In the genomic region with DNA sequence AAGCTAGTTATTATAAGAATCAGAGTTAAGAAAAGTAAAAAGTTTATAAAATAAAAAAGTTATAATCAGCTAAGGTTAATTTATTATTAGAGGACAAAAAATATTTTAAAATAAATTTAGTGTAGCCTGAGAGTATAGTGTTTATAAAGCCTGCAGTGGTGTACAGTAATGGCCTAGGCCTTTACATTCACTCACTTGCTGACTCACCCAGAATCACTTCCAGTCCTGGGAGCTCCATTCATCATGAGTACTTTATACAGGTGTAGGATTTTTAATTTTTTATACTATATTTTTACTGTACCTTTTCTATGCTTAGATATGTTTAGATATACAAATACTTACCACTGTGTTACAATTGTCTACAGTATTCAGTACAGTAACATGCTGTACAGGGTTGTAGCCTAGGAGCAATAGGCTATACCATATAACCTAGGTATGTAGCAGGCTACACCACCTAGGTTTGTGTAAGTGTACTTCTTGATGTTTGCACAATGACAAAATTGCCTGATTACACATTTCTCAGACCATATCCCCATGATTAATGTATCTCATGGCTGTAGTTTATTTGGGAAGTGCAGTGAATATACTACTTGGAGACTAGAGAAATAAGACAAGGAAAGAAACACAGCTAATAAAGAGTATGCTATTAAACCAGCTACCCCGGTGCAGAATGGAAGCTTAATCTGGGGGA, we compare ENCODE assay signal across 28 cellular contexts.
A peak's percentile ranks its signal among the peaks of the same experiment; 100 is the strongest.
DNase-seq lines count a peak whose midpoint lies in the region; ATAC-seq, FAIRE-seq and TF ChIP-seq lines count a peak whose summit lies in the region.
"Had no signal": no experiment of that assay in that cellular context is flagged by ENCODE, and none has a peak within 500 bp of the region (broad histone marks: within the 10 kb centered on the region; RNA-seq: fewer than 3 reads in every experiment).

No MANE protein-coding gene starts in this region.

- POLR2A ChIA-PET in A549 (lab: Yijun Ruan, JAX) = no interaction called here

- WGBS in A549 (ENCODE audit: missing lambda C conversion rate) = 79% methylated on average over 1 of the region's 1 CpG

- peaks cover 8% of the 10 kb centered on the region; the same call in 1 of the 3 replicates for H3K9me3 ChIP-seq in A549
- peaks cover 7% of the 10 kb centered on the region for H3K9me3 ChIP-seq in astrocyte (ENCODE audit: insufficient read depth, low read depth, low read length)
- H3K9me3 ChIP-seq: HAP-1, right atrium auricular region, SJSA1, upper lobe of right lung had no signal

- H3K27me3 Mint-ChIP-seq in astrocyte (ENCODE audit: low read depth, unreplicated experiment) = no peaks in the 10 kb centered on the region
- H3K27me3 Mint-ChIP-seq: central memory CD8-positive, alpha-beta T cell; dendritic cell treated with granulocyte-macrophage colony-stimulating factor and Interleukin-4, amounts not matched to agents 40 ng/mL and 50 ng/mL, for 4 days had no signal

- no peak for FAIRE-seq in A549 (lab: Jason Lieb, UNC)
- no peak for FAIRE-seq in astrocyte (lab: Jason Lieb, UNC)
- FAIRE-seq: A204.1, D721Med, GM12891 had no signal

- TF ChIP-seq CTCF in A549 (IDR thresholded peaks at IDR 0.05) (no peak), astrocyte (IDR thresholded peaks at IDR 0.05; ENCODE audit: insufficient read depth, low read depth, low read length) (no peak), foreskin keratinocyte (conservative IDR thresholded peaks at IDR 0.05) (no peak)

- CTCF ChIA-PET in A549 (lab: Yijun Ruan, JAX) = interaction anchor here (0.9 to 3.9 kb wide), 5 partner anchors 11 to 106 kb away, joined by 3 to 17 read pairs (median 4); no protein-coding TSS in a partner anchor

- H2AFZ ChIP-seq in astrocyte (ENCODE audit: low read depth, low read length) = no peak overlapping the region

- no peak overlapping the region for H3K9ac ChIP-seq in astrocyte (ENCODE audit: low read length)

- H3K4me1 ChIP-seq in A549 (peaks cover 35% of the 10 kb centered on the region), astrocyte (ENCODE audit: insufficient read depth, low read length) (peaks cover 42% of the 10 kb centered on the region), foreskin keratinocyte (peaks cover 49% of the 10 kb centered on the region)
- H3K4me1 ChIP-seq: HAP-1, right atrium auricular region, upper lobe of right lung had no signal

- ATAC-seq in A549 = no peak
- ATAC-seq in foreskin keratinocyte = peak; percentile 72
- ATAC-seq in HG03354 (IDR thresholded peaks at IDR 0.05; ENCODE audit: poor library complexity, severe bottlenecking, unreplicated experiment) = no peak
- ATAC-seq: activated T-cell treated with anti-CD3 and anti-CD28 coated beads, Interleukin-2, amount 50 U/mL, for 4 hours; upper lobe of right lung had no signal

- TF ChIP-seq POLR2A in A549 (IDR thresholded peaks at IDR 0.05; ENCODE audit: low read length) = no peak

- H3K79me2 ChIP-seq in astrocyte (ENCODE audit: insufficient read depth, low read length) = no peaks in the 10 kb centered on the region

- peaks cover 63% of the 10 kb centered on the region for H3K4me1 Mint-ChIP-seq in astrocyte (ENCODE audit: low read depth, unreplicated experiment)
- H3K4me1 Mint-ChIP-seq: B cell; CD4-positive, alpha-beta memory T cell; central memory CD8-positive, alpha-beta T cell had no signal

- H3K36me3 Mint-ChIP-seq in astrocyte (ENCODE audit: low read depth, unreplicated experiment) = peaks cover 1% of the 10 kb centered on the region
- H3K36me3 Mint-ChIP-seq: CD4-positive, alpha-beta memory T cell had no signal

- peak overlapping the region; percentile 97 for H3K27ac Mint-ChIP-seq in astrocyte (ENCODE audit: unreplicated experiment)
- H3K27ac Mint-ChIP-seq: B cell; CD4-positive, alpha-beta memory T cell; dendritic cell treated with granulocyte-macrophage colony-stimulating factor and Interleukin-4, amounts not matched to agents 40 ng/mL and 50 ng/mL, for 4 days had no signal

- DNase-seq in A549 (ENCODE audit: low read depth in 1 of 2, low spot score in 1 of 2) = no peak
- peak; percentile 66 for DNase-seq in HT1080 (ENCODE audit: low read depth)
- DNase-seq in astrocyte (ENCODE audit: low read depth) = peak; percentile 53
- peak in 1 of 2 donors; percentile 81 for DNase-seq in foreskin keratinocyte
- no peak for DNase-seq in AG20443 (ENCODE audit: low spot score)
- no peak for DNase-seq in retina
- no peak for DNase-seq in NCI-H146 treated with DMSO at 0.1 percent for 48 hours (lab: John Stamatoyannopoulos, UW; ENCODE audit: unreplicated experiment)
- DNase-seq: activated gamma-delta T cell; activated T-cell treated with anti-CD3 and anti-CD28 coated beads, Interleukin-2, amount 50 U/mL, for 4 hours; CD4-positive, alpha-beta memory T cell; hippocampal formation; Kasumi-1; MV-4-11; NCI-H1436 treated with DMSO at 0.1 percent for 48 hours; NCI-H345; stimulated activated naive CD4-positive, alpha-beta T cell treated with Interleukin-2 at 50 U/mL for 16 hours; upper lobe of right lung had no signal

- no peaks in the 10 kb centered on the region for H4K20me1 ChIP-seq in astrocyte (ENCODE audit: insufficient read depth, low read length)

- H3K4me3 Mint-ChIP-seq in astrocyte (ENCODE audit: unreplicated experiment) = no peak overlapping the region
- H3K4me3 Mint-ChIP-seq: activated T-cell treated with anti-CD3 and anti-CD28 coated beads, Interleukin-2, amount 50 U/mL, for 4 hours; B cell; CD4-positive, alpha-beta memory T cell; central memory CD8-positive, alpha-beta T cell; dendritic cell treated with granulocyte-macrophage colony-stimulating factor and Interleukin-4, amounts not matched to agents 40 ng/mL and 50 ng/mL, for 4 days had no signal

- peak overlapping the region; percentile 36 to 55; a peak in 5 of 6 replicates for H3K27ac ChIP-seq in A549
- H3K27ac ChIP-seq in astrocyte (ENCODE audit: low read depth, low read length) = peak overlapping the region; percentile 11
- no peak overlapping the region for H3K27ac ChIP-seq in foreskin keratinocyte
- H3K27ac ChIP-seq: right atrium auricular region, SJSA1, upper lobe of right lung had no signal

- no peaks in the 10 kb centered on the region for H3K36me3 ChIP-seq in astrocyte (ENCODE audit: insufficient read depth, low read length)
- H3K36me3 ChIP-seq: HAP-1, right atrium auricular region, SJSA1, upper lobe of right lung had no signal

- TF ChIP-seq EP300 in A549 (IDR thresholded peaks at IDR 0.05) = no peak

- H3K4me3 ChIP-seq in A549 = no peak overlapping the region
- no peak overlapping the region for H3K4me3 ChIP-seq in astrocyte (ENCODE audit: insufficient read depth, low read depth, low read length)
- H3K4me3 ChIP-seq: HAP-1, right atrium auricular region, SJSA1, smooth muscle cell, upper lobe of right lung had no signal

- H3K4me2 ChIP-seq in A549 (peak overlapping the region; percentile 20; the same call in 2 of the 3 replicates), astrocyte (ENCODE audit: low read length) (no peak overlapping the region)
- H3K4me2 ChIP-seq: smooth muscle cell had no signal

- peaks cover 12% of the 10 kb centered on the region for H3K9me3 Mint-ChIP-seq in astrocyte (ENCODE audit: unreplicated experiment)
- H3K9me3 Mint-ChIP-seq: activated T-cell treated with anti-CD3 and anti-CD28 coated beads, Interleukin-2, amount 50 U/mL, for 4 hours; central memory CD8-positive, alpha-beta T cell had no signal

- no peak for TF ChIP-seq RAD21 in A549 (conservative IDR thresholded peaks at IDR 0.05 in 1 of 2, IDR thresholded peaks at IDR 0.05 in 1 of 2)

- no peaks in the 10 kb centered on the region for H3K27me3 ChIP-seq in astrocyte (ENCODE audit: insufficient read depth, low read length)
- H3K27me3 ChIP-seq in foreskin keratinocyte = no peaks in the 10 kb centered on the region
- H3K27me3 ChIP-seq: right atrium auricular region, SJSA1, upper lobe of right lung had no signal

TF ChIP-seq in A549, 52 proteins besides CTCF, POLR2A, EP300 and RAD21:
- no peak for TF ChIP-seq CBX8 (IDR thresholded peaks at IDR 0.05)
- TF ChIP-seq CEBPB (IDR thresholded peaks at IDR 0.05) = no peak
- no peak for TF ChIP-seq EHF (CRISPR knock-in tag; IDR thresholded peaks at IDR 0.05)
- no peak for TF ChIP-seq NR3C1 (IDR thresholded peaks at IDR 0.05)

Comparison
In these comparisons a context has a peak if more than half of its experiments do, and no peak if none do; other contexts are left out.
1. DNase-seq: peak in HT1080 (single experiment) and astrocyte (single experiment); none in A549 (0 of 2), AG20443 (single experiment), retina (single experiment) and NCI-H146 treated with DMSO at 0.1 percent for 48 hours (single experiment).